2 cellular contexts compared by ENCODE assay signal in genomic region chr20:2902818-2903217, GRCh38.
TF ChIP-seq lines count a peak whose summit lies in the region.

No MANE protein-coding gene starts in this region.

TF ChIP-seq in HepG2, 621 proteins besides CTCF, POLR2A, EP300 and RAD21:
- TF ChIP-seq ZNF556 (CRISPR knock-in tag; IDR thresholded peaks at IDR 0.05; ENCODE audit: borderline replicate concordance) (no peak), ZNF629 (CRISPR knock-in tag; conservative IDR thresholded peaks at IDR 0.05) (peak; percentile 84), CHD4 (IDR thresholded peaks at IDR 0.05; ENCODE audit: borderline replicate concordance, low read length) (peak; percentile 42; the same call in 1 of the 2 replicates), ZC3H4 (CRISPR knock-in tag; IDR thresholded peaks at IDR 0.05; ENCODE audit: borderline replicate concordance) (no peak)

TF ChIP-seq in GM12878, 131 proteins besides CTCF, POLR2A, EP300 and RAD21:
- TF ChIP-seq ZBTB11 (CRISPR knock-in tag; IDR thresholded peaks at IDR 0.05) (no peak), MEF2B (IDR thresholded peaks at IDR 0.05; ENCODE audit: partially characterized antibody, poor library complexity, severe bottlenecking) (no peak), EZH2 (IDR thresholded peaks at IDR 0.05; ENCODE audit: borderline replicate concordance, control insufficient read depth, low read depth, low read length) (no peak), CHD4 (IDR thresholded peaks at IDR 0.05) (no peak), SUPT20H (IDR thresholded peaks at IDR 0.05; ENCODE audit: borderline replicate concordance, control insufficient read depth, low read depth, low read length) (no peak), MAX (IDR thresholded peaks at IDR 0.05; ENCODE audit: low read depth, low read length) (no peak), SIX5 (IDR thresholded peaks at IDR 0.05; ENCODE audit: low read depth, low read length, severe bottlenecking) (no peak), SPI1 (IDR thresholded peaks at IDR 0.05; ENCODE audit: borderline replicate concordance, insufficient read depth, low read depth, low read length) (no peak), RCOR1 (conservative IDR thresholded peaks at IDR 0.05; ENCODE audit: low read depth, low read length) (no peak), IRF3 (IDR thresholded peaks at IDR 0.05) (no peak), WRNIP1 (IDR thresholded peaks at IDR 0.05; ENCODE audit: borderline replicate concordance, low read depth, low read length) (no peak), USF2 (IDR thresholded peaks at IDR 0.05; ENCODE audit: borderline replicate concordance, low read depth, low read length) (no peak), ETV6 (conservative IDR thresholded peaks at IDR 0.05 in 1 of 2, IDR thresholded peaks at IDR 0.05 in 1 of 2; ENCODE audit: borderline replicate concordance in 1 of 2, low read depth in 1 of 2) (no peak), HCFC1 (IDR thresholded peaks at IDR 0.05; ENCODE audit: low read length) (no peak), RAD51 (IDR thresholded peaks at IDR 0.05) (no peak)
TF ChIP-seq in GM12878: peak in this region for 0.
